Comparison of ENCODE assay signal across 8 cellular contexts in the genomic region with DNA sequence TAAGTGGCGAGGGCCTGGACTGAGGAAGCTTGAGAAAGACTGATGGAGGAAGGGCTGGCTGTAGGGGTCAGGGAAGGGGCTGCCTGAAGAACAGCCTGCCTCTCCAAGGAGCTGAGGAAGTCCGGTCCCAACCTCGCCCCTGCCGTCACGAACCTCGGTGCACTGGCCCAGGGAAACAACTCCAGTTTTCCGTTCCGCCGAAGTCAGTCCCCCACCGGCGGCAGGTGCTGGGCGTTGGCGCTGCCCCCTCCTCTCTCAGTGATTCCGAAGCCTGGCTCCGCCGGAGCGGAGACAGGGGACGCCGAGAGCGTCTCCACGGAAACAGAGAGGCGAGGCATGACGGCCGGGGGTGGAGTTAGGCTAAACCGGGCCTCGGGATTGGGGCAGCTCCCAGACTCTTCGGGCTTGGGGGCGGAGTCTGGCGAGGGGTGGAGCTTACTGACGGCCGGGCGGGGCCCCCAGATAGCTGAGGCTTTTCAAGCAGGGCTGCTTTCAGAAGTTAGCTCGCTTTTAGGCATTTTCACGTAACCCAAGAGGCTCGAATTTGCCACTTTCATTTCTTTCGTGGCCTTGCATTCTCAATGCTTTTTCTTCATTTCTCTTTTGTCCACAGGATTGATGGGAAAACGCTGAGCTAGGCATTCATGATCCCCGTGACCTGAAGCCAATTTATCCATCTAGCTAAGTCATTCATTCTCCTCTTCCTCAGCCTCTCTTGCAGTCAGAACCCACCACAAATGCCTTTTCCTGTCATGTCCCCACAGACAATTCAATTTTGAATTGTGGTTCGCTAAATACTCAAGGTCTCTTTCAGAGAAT. TPM values are rescaled to one million over a fixed set of nuclear protein-coding genes. Genes with fewer than 3 reads are reported as not detected.
DNase-seq lines count a peak whose midpoint lies in the region; ATAC-seq and TF ChIP-seq lines count a peak whose summit lies in the region.

A gene with protein sequence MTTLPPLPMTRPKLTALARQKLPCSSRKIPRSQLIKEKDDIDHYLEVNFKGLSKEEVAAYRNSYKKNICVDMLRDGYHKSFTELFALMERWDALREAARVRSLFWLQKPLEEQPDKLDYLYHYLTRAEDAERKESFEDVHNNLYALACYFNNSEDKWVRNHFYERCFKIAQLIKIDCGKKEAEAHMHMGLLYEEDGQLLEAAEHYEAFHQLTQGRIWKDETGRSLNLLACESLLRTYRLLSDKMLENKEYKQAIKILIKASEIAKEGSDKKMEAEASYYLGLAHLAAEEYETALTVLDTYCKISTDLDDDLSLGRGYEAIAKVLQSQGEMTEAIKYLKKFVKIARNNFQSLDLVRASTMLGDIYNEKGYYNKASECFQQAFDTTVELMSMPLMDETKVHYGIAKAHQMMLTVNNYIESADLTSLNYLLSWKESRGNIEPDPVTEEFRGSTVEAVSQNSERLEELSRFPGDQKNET (minus strand): TSS at position 309 of the 819 bp plus-strand sequence. CDS start 5,969 bp downstream, outside the sequence.

- peaks cover 10 to 43% of the 10 kb centered on the region in 2 donors for H3K27me3 Mint-ChIP-seq in natural killer cell treated with Interleukin-12 subunit alpha and Interleukin-12 subunit beta and Interleukin-15 and Interleukin-18, amount 100 ng/mL, for 72 hours
- H3K27me3 Mint-ChIP-seq in stimulated activated naive B cell treated with anti-CD40 and anti-IgM and Interleukin-4, amounts not matched to agents 10 μg/mL and 1 μg/mL and 100 μg/mL, for 72 hours = peaks cover 13 to 17% of the 10 kb centered on the region in 2 donors

- no peak for TF ChIP-seq CTCF in fibroblast of the aortic adventitia (IDR thresholded peaks at IDR 0.05; ENCODE audit: insufficient read depth, low read length)

- peak within 1 kb of the TSS; percentile 89 for H3K4me3 Mint-ChIP-seq in natural killer cell treated with Interleukin-12 subunit alpha and Interleukin-12 subunit beta and Interleukin-15 and Interleukin-18, amount 100 ng/mL, for 72 hours
- peak within 1 kb of the TSS; percentile 82 to 85 for H3K4me3 Mint-ChIP-seq in stimulated activated naive B cell treated with anti-CD40 and anti-IgM and Interleukin-4, amounts not matched to agents 10 μg/mL and 1 μg/mL and 100 μg/mL, for 72 hours

- peak within 1 kb of the TSS; percentile 72 for H3K4me3 ChIP-seq in fibroblast of the aortic adventitia (ENCODE audit: low read depth, low read length)

- H3K9me3 Mint-ChIP-seq in natural killer cell treated with Interleukin-12 subunit alpha and Interleukin-12 subunit beta and Interleukin-15 and Interleukin-18, amount 100 ng/mL, for 72 hours = no peaks in the 10 kb centered on the region
- peaks cover 0 to 2% of the 10 kb centered on the region in 2 donors for H3K9me3 Mint-ChIP-seq in stimulated activated naive B cell treated with anti-CD40 and anti-IgM and Interleukin-4, amounts not matched to agents 10 μg/mL and 1 μg/mL and 100 μg/mL, for 72 hours

- no peak within 1 kb of the TSS for H3K27ac Mint-ChIP-seq in natural killer cell treated with Interleukin-12 subunit alpha and Interleukin-12 subunit beta and Interleukin-15 and Interleukin-18, amount 100 ng/mL, for 72 hours
- peak within 1 kb of the TSS; percentile 39 for H3K27ac Mint-ChIP-seq in stimulated activated naive B cell treated with anti-CD40 and anti-IgM and Interleukin-4, amounts not matched to agents 10 μg/mL and 1 μg/mL and 100 μg/mL, for 72 hours

- H3K4me1 Mint-ChIP-seq in natural killer cell treated with Interleukin-12 subunit alpha and Interleukin-12 subunit beta and Interleukin-15 and Interleukin-18, amount 100 ng/mL, for 72 hours (ENCODE audit: low read depth in 2 of 2) = peaks cover 23 to 25% of the 10 kb centered on the region in 2 donors
- H3K4me1 Mint-ChIP-seq in stimulated activated naive B cell treated with anti-CD40 and anti-IgM and Interleukin-4, amounts not matched to agents 10 μg/mL and 1 μg/mL and 100 μg/mL, for 72 hours = peaks cover 13 to 27% of the 10 kb centered on the region in 2 donors

- peak; percentile 100 for ATAC-seq in GM21576 (IDR thresholded peaks at IDR 0.05; ENCODE audit: unreplicated experiment)
- ATAC-seq in natural killer cell treated with Interleukin-12 subunit alpha and Interleukin-12 subunit beta and Interleukin-15 and Interleukin-18, amount 100 ng/mL, for 72 hours = peak; percentile 100
- peak; percentile 100 for ATAC-seq in stimulated activated naive B cell treated with anti-CD40 and anti-IgM and Interleukin-4, amounts not matched to agents 10 μg/mL and 1 μg/mL and 100 μg/mL, for 72 hours (replicated peaks)

- peak; percentile 43 for DNase-seq in DMS114 treated with DMSO at 0.1 percent for 48 hours (lab: John Stamatoyannopoulos, UW; ENCODE audit: unreplicated experiment)
- DNase-seq in HuH-7.5 (ENCODE audit: low spot score) = peak; percentile 22
- peak; percentile 69 for DNase-seq in RKO (ENCODE audit: low spot score)
- peak; percentile 75 for DNase-seq in activated T-helper 9 cell treated with anti-CD3 and anti-CD28 coated beads, Interleukin-2, amount 50 U/mL, for 16 hours (ENCODE audit: low read depth)
- peak; percentile 69 for DNase-seq in fibroblast of the aortic adventitia (ENCODE audit: low read depth)
- peak; percentile 82 for DNase-seq in natural killer cell treated with Interleukin-12 subunit alpha and Interleukin-12 subunit beta and Interleukin-15 and Interleukin-18, amount 100 ng/mL, for 72 hours (ENCODE audit: low spot score)
- peak; percentile 76 for DNase-seq in stimulated activated naive B cell treated with anti-CD40 and anti-IgM and Interleukin-4, amounts not matched to agents 10 μg/mL and 1 μg/mL and 100 μg/mL, for 72 hours

- H3K36me3 Mint-ChIP-seq in natural killer cell treated with Interleukin-12 subunit alpha and Interleukin-12 subunit beta and Interleukin-15 and Interleukin-18, amount 100 ng/mL, for 72 hours = no peaks in the 10 kb centered on the region
- H3K36me3 Mint-ChIP-seq in stimulated activated naive B cell treated with anti-CD40 and anti-IgM and Interleukin-4, amounts not matched to agents 10 μg/mL and 1 μg/mL and 100 μg/mL, for 72 hours = no peaks in the 10 kb centered on the region

RNA-seq across cellular contexts. Expression of the gene that starts here (rescaled TPM):
- total RNA-seq in fibroblast of the aortic adventitia (ENCODE audit: low replicate concordance) = 0.81 TPM in 1 of 2 replicates, not detected in the other
- not detected for total RNA-seq in natural killer cell treated with Interleukin-12 subunit alpha and Interleukin-12 subunit beta and Interleukin-15 and Interleukin-18, amount 100 ng/mL, for 72 hours

Comparison
In these comparisons a context has a peak if more than half of its experiments do, and no peak if none do; other contexts are left out.
1. Peak in every context shown above with its lines: DNase-seq, ATAC-seq and H3K4me3 ChIP-seq.
2. Peak in DNase-seq and H3K4me3 ChIP-seq in fibroblast of the aortic adventitia; RNA of the gene not detected or under 1 TPM.
3. Peak in DNase-seq and ATAC-seq in natural killer cell treated with Interleukin-12 subunit alpha and Interleukin-12 subunit beta and Interleukin-15 and Interleukin-18, amount 100 ng/mL, for 72 hours; RNA of the gene not detected or under 1 TPM.
4. DNase-seq: peak in every context shown above with its lines; median percentile 82 in natural killer cell treated with Interleukin-12 subunit alpha and Interleukin-12 subunit beta and Interleukin-15 and Interleukin-18, amount 100 ng/mL, for 72 hours; 76 in stimulated activated naive B cell treated with anti-CD40 and anti-IgM and Interleukin-4, amounts not matched to agents 10 μg/mL and 1 μg/mL and 100 μg/mL, for 72 hours; 75 in activated T-helper 9 cell treated with anti-CD3 and anti-CD28 coated beads, Interleukin-2, amount 50 U/mL, for 16 hours; 69 in RKO; 69 in fibroblast of the aortic adventitia; 43 in DMS114 treated with DMSO at 0.1 percent for 48 hours; 22 in HuH-7.5.